1 cellular context compared by ENCODE assay signal in genomic region chr11:47847892-47848635, GRCh38.
TF ChIP-seq lines count a peak whose summit lies in the region.

NUP160 (minus strand) TSS chr11:47848350; CDS start chr11:47848318, 32 bp downstream.

TF ChIP-seq in HCT116, 20 proteins besides CTCF, POLR2A, EP300 and RAD21:
- TF ChIP-seq ZBTB33 (IDR thresholded peaks at IDR 0.05; ENCODE audit: extremely low read depth, insufficient replicate concordance, low read length) (no peak), EZH2phosphoT487 (IDR thresholded peaks at IDR 0.05; ENCODE audit: borderline replicate concordance) (no peak), ELF1 (IDR thresholded peaks at IDR 0.05; ENCODE audit: borderline replicate concordance, low read depth) (peak; percentile 20; the same call in 1 of the 2 replicates), CBX3 (IDR thresholded peaks at IDR 0.05; ENCODE audit: low read depth) (no peak), CEBPB (IDR thresholded peaks at IDR 0.05; ENCODE audit: low read depth) (no peak), POLR2AphosphoS5 (IDR thresholded peaks at IDR 0.05; ENCODE audit: low read depth, low read length) (peak; percentile 90), SP1 (IDR thresholded peaks at IDR 0.05; ENCODE audit: low read depth) (peak; percentile 69), EGR1 (IDR thresholded peaks at IDR 0.05; ENCODE audit: low read depth) (no peak), YY1 (IDR thresholded peaks at IDR 0.05; ENCODE audit: extremely low read depth, insufficient replicate concordance, low read depth, low read length) (peak; percentile 96), ZNF274 (IDR thresholded peaks at IDR 0.05; ENCODE audit: low read depth, low read length) (no peak), SIN3A (IDR thresholded peaks at IDR 0.05; ENCODE audit: low read depth) (peak; percentile 82), ZFX (IDR thresholded peaks at IDR 0.05) (no peak; the same call in 1 of the 2 replicates), TCF7L2 (IDR thresholded peaks at IDR 0.05; ENCODE audit: borderline replicate concordance, extremely low read depth, insufficient read depth, insufficient read length) (peak; percentile 95)
- TF ChIP-seq, protein P1, sequence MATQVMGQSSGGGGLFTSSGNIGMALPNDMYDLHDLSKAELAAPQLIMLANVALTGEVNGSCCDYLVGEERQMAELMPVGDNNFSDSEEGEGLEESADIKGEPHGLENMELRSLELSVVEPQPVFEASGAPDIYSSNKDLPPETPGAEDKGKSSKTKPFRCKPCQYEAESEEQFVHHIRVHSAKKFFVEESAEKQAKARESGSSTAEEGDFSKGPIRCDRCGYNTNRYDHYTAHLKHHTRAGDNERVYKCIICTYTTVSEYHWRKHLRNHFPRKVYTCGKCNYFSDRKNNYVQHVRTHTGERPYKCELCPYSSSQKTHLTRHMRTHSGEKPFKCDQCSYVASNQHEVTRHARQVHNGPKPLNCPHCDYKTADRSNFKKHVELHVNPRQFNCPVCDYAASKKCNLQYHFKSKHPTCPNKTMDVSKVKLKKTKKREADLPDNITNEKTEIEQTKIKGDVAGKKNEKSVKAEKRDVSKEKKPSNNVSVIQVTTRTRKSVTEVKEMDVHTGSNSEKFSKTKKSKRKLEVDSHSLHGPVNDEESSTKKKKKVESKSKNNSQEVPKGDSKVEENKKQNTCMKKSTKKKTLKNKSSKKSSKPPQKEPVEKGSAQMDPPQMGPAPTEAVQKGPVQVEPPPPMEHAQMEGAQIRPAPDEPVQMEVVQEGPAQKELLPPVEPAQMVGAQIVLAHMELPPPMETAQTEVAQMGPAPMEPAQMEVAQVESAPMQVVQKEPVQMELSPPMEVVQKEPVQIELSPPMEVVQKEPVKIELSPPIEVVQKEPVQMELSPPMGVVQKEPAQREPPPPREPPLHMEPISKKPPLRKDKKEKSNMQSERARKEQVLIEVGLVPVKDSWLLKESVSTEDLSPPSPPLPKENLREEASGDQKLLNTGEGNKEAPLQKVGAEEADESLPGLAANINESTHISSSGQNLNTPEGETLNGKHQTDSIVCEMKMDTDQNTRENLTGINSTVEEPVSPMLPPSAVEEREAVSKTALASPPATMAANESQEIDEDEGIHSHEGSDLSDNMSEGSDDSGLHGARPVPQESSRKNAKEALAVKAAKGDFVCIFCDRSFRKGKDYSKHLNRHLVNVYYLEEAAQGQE (IDR thresholded peaks at IDR 0.05; ENCODE audit: low read depth): no peak
- TF ChIP-seq, protein P2, sequence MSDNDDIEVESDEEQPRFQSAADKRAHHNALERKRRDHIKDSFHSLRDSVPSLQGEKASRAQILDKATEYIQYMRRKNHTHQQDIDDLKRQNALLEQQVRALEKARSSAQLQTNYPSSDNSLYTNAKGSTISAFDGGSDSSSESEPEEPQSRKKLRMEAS (IDR thresholded peaks at IDR 0.05): peak; percentile 70; the same call in 1 of the 2 replicates
TF ChIP-seq in HCT116: peak in this region for 7.
